22 cellular contexts compared by ENCODE assay signal in the genomic region with DNA sequence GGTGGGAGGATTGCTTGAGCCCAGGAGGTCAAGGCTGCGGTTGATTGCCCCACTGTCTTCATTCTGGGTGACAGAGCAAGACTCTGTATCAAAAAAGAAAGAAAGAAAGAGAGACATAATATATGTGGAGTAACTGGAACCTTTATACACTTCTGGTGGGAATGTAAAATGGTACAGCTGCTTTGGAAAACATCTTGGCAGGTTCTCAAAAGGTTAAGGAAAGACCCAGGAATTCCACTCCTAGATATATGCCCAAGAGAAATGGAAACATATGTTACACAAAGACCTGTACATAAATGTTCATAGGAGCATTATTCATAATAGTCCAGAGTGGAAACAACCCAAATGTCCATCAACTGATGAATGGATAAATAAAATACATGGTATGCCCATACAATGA. TPM values are rescaled to one million over a fixed set of nuclear protein-coding genes. Genes with fewer than 3 reads are reported as not detected.
DNase-seq lines count a peak whose midpoint lies in the region; ATAC-seq, FAIRE-seq and TF ChIP-seq lines count a peak whose summit lies in the region.
"Had no signal": no experiment of that assay in that cellular context is flagged by ENCODE, and none has a peak within 500 bp of the region (broad histone marks: within the 10 kb centered on the region; RNA-seq: fewer than 3 reads in every experiment).

No MANE protein-coding gene starts in this region.

- TF ChIP-seq POLR2A in thyroid gland (IDR thresholded peaks at IDR 0.05): no peak

- no peaks in the 10 kb centered on the region for H3K9me2 ChIP-seq in GM23248 (ENCODE audit: insufficient read depth)

- H3K4me3 Mint-ChIP-seq in stimulated activated memory B cell treated with anti-CD40 and anti-IgM and Interleukin-4, amounts not matched to agents 10 μg/mL and 1 μg/mL and 100 μg/mL, for 72 hours: no peak overlapping the region
- H3K4me3 Mint-ChIP-seq in H9: no peak overlapping the region
- H3K4me3 Mint-ChIP-seq: CD8-positive, alpha-beta memory T cell had no signal

- H3K9me3 Mint-ChIP-seq in stimulated activated memory B cell treated with anti-CD40 and anti-IgM and Interleukin-4, amounts not matched to agents 10 μg/mL and 1 μg/mL and 100 μg/mL, for 72 hours: no peaks in the 10 kb centered on the region
- H3K9me3 Mint-ChIP-seq in H9: no peaks in the 10 kb centered on the region
- H3K9me3 Mint-ChIP-seq: CD8-positive, alpha-beta memory T cell had no signal

- in situ Hi-C loops in GM23248 (cut with MboI): no loop called here

- no peaks in the 10 kb centered on the region for H3K27me3 Mint-ChIP-seq in stimulated activated memory B cell treated with anti-CD40 and anti-IgM and Interleukin-4, amounts not matched to agents 10 μg/mL and 1 μg/mL and 100 μg/mL, for 72 hours
- no peaks in the 10 kb centered on the region for H3K27me3 Mint-ChIP-seq in H9 (ENCODE audit: low read depth)
- H3K27me3 Mint-ChIP-seq: CD8-positive, alpha-beta memory T cell had no signal

- no peak for TF ChIP-seq CTCF in fibroblast of the aortic adventitia (IDR thresholded peaks at IDR 0.05; ENCODE audit: insufficient read depth, low read length)
- no peak for TF ChIP-seq CTCF in thyroid gland (IDR thresholded peaks at IDR 0.05)
- no peak for TF ChIP-seq CTCF in H9 (conservative IDR thresholded peaks at IDR 0.05)

- H4K5ac ChIP-seq in H9 (ENCODE audit: insufficient read length, low read depth, low read length): no peak overlapping the region

- H2BK15ac ChIP-seq in H9 (ENCODE audit: low read depth, low read length): no peak overlapping the region

- FAIRE-seq in frontal cortex (lab: Jason Lieb, UNC): no peak
- FAIRE-seq: GM12878, GM18507, HepG2 had no signal

- no peak overlapping the region for H2AFZ ChIP-seq in GM23248
- H2AFZ ChIP-seq in H9 (ENCODE audit: low read length): no peak overlapping the region

- H3K4me3 ChIP-seq in GM23248: no peak overlapping the region
- H3K4me3 ChIP-seq in adipocyte (ENCODE audit: low read length): no peak overlapping the region
- no peak overlapping the region for H3K4me3 ChIP-seq in fibroblast of the aortic adventitia (ENCODE audit: low read depth, low read length)
- no peak overlapping the region for H3K4me3 ChIP-seq in thyroid gland (replicated peaks in 1 of 3)
- H3K4me3 ChIP-seq: BLaER1, GM12878 had no signal

- H3K4me1 Mint-ChIP-seq in stimulated activated memory B cell treated with anti-CD40 and anti-IgM and Interleukin-4, amounts not matched to agents 10 μg/mL and 1 μg/mL and 100 μg/mL, for 72 hours: peaks cover 4% of the 10 kb centered on the region
- H3K4me1 Mint-ChIP-seq in H9: peaks cover 14 to 15% of the 10 kb centered on the region in 2 experiments

- 91 to 97% methylated on average over 1 of the region's 1 CpG for WGBS in GM23248 (ENCODE audit: low coverage in 1 of 2, low lambda C conversion rate in 2 of 2, missing lambda C conversion rate in 2 of 2), 2 experiments
- 95 to 97% methylated on average over 1 of the region's 1 CpG for WGBS in thyroid gland, 2 donors
- no CpG with 5 or more reads among the region's 1 CpG for WGBS in H9 (ENCODE audit: extremely low coverage, insufficient read length, low lambda C conversion rate)

- no peaks in the 10 kb centered on the region for H3K9me3 ChIP-seq in GM23248 (ENCODE audit: low read depth)
- no peaks in the 10 kb centered on the region for H3K9me3 ChIP-seq in adipocyte (ENCODE audit: control insufficient read depth, low read length)
- H3K9me3 ChIP-seq in thyroid gland: no peaks in the 10 kb centered on the region
- H3K9me3 ChIP-seq in H9 (ENCODE audit: control insufficient read depth, low read depth, low read length): no peaks in the 10 kb centered on the region
- H3K9me3 ChIP-seq: BLaER1 had no signal

- no peak overlapping the region for H3T11ph ChIP-seq in H9 (ENCODE audit: low read length)

- no peak overlapping the region for H3K18ac ChIP-seq in H9 (ENCODE audit: insufficient read length, low read depth, low read length)

- H3K36me3 Mint-ChIP-seq in stimulated activated memory B cell treated with anti-CD40 and anti-IgM and Interleukin-4, amounts not matched to agents 10 μg/mL and 1 μg/mL and 100 μg/mL, for 72 hours: no peaks in the 10 kb centered on the region
- no peaks in the 10 kb centered on the region for H3K36me3 Mint-ChIP-seq in H9 (ENCODE audit: insufficient read depth in 1 of 3, low read depth in 3 of 3)
- H3K36me3 Mint-ChIP-seq: CD8-positive, alpha-beta memory T cell had no signal

- H3K4me1 ChIP-seq in GM23248 (ENCODE audit: insufficient read depth) (peaks cover 47% of the 10 kb centered on the region), adipocyte (ENCODE audit: control insufficient read depth, insufficient read depth, low read length) (peaks cover 31% of the 10 kb centered on the region), thyroid gland (peaks cover 45 to 55% of the 10 kb centered on the region in 2 donors), H9 (ENCODE audit: insufficient read depth, low read length) (no peaks in the 10 kb centered on the region; the same call in 1 of the 2 replicates)
- H3K4me1 ChIP-seq: BLaER1 had no signal

- DNase-seq in GM23248 (no peak), adipocyte (ENCODE audit: low read depth) (peak; percentile 14), fibroblast of the aortic adventitia (ENCODE audit: low read depth) (peak; percentile 51), thyroid gland (no peak), frontal cortex (ENCODE audit: low spot score in 2 of 2) (no peak), GDM1 (lab: John Stamatoyannopoulos, UW) (no peak), H9 (no peak)
- DNase-seq: CD8-positive, alpha-beta memory T cell; DMS153; MM.1S; NCI-H1105; NCI-H1694 treated with DMSO at 0.1 percent for 48 hours; NCI-H446; NCI-H774; SHP77 had no signal

- no peak overlapping the region for H2BK20ac ChIP-seq in H9 (ENCODE audit: low read depth, low read length, poor library complexity, severe bottlenecking)

- no peaks in the 10 kb centered on the region for H3K23me2 ChIP-seq in H9 (ENCODE audit: insufficient read length, low read depth, low read length, poor library complexity, severe bottlenecking)

- H2BK120ac ChIP-seq in H9 (ENCODE audit: low read depth, low read length, poor library complexity, severe bottlenecking): no peak overlapping the region

- H2BK12ac ChIP-seq in H9 (ENCODE audit: insufficient read length, low read depth, low read length): no peak overlapping the region

- H3K4me2 ChIP-seq in GM23248 (ENCODE audit: unreplicated experiment): peak overlapping the region; percentile 19
- no peak overlapping the region for H3K4me2 ChIP-seq in H9 (ENCODE audit: insufficient read depth, insufficient read length, low read length)
- H3K4me2 ChIP-seq: BLaER1 had no signal

- no peak overlapping the region for H3K23ac ChIP-seq in H9 (ENCODE audit: insufficient read length, low read depth, low read length)

- no peak overlapping the region for H3K4ac ChIP-seq in H9 (ENCODE audit: low read depth, low read length)

- no peak overlapping the region for H4K91ac ChIP-seq in H9 (ENCODE audit: insufficient read length, low read depth, low read length)

- H4K20me1 ChIP-seq in GM23248 (ENCODE audit: insufficient read depth) (no peaks in the 10 kb centered on the region), H9 (ENCODE audit: control insufficient read depth, insufficient read depth, insufficient read length) (no peaks in the 10 kb centered on the region)
- H4K20me1 ChIP-seq: BLaER1 had no signal

- peaks cover 100% of the 10 kb centered on the region for H3K79me2 ChIP-seq in GM23248 (ENCODE audit: insufficient read depth)
- H3K79me2 ChIP-seq in H9 (ENCODE audit: insufficient read depth, low read length): peaks cover 2% of the 10 kb centered on the region; the same call in 1 of the 2 replicates

- H3K56ac ChIP-seq in H9 (ENCODE audit: insufficient read length, low read depth, low read length): no peak overlapping the region

- peaks cover 11% of the 10 kb centered on the region for H3F3A ChIP-seq in GM23248 (ENCODE audit: insufficient read depth)

- no peaks in the 10 kb centered on the region for H3K27me3 ChIP-seq in GM23248 (replicated peaks; ENCODE audit: insufficient read depth)
- H3K27me3 ChIP-seq in adipocyte (replicated peaks; ENCODE audit: control insufficient read depth, insufficient read depth, low read length): no peaks in the 10 kb centered on the region
- no peaks in the 10 kb centered on the region for H3K27me3 ChIP-seq in thyroid gland
- no peaks in the 10 kb centered on the region for H3K27me3 ChIP-seq in H9 (ENCODE audit: insufficient read depth, low read length)
- H3K27me3 ChIP-seq: BLaER1 had no signal

- H2BK5ac ChIP-seq in H9 (ENCODE audit: insufficient read length, low read length): no peak overlapping the region

- no peak overlapping the region for H3K27ac Mint-ChIP-seq in stimulated activated memory B cell treated with anti-CD40 and anti-IgM and Interleukin-4, amounts not matched to agents 10 μg/mL and 1 μg/mL and 100 μg/mL, for 72 hours
- H3K27ac Mint-ChIP-seq in H9: no peak overlapping the region

- no peak for ATAC-seq in stimulated activated memory B cell treated with anti-CD40 and anti-IgM and Interleukin-4, amounts not matched to agents 10 μg/mL and 1 μg/mL and 100 μg/mL, for 72 hours
- ATAC-seq: GM12878, HepG2, Panc1, SK-N-SH treated with all-trans-retinoic acid at 6 μM for 48 hours had no signal

- H4K8ac ChIP-seq in H9 (replicated peaks; ENCODE audit: insufficient read length, low read depth, low read length): no peak overlapping the region

- peaks cover 3% of the 10 kb centered on the region for H3K79me1 ChIP-seq in H9 (ENCODE audit: insufficient read depth, low read depth, low read length, poor library complexity, severe bottlenecking)

- no peak overlapping the region for H3K9ac ChIP-seq in GM23248
- H3K9ac ChIP-seq in adipocyte (ENCODE audit: low read length): no peak overlapping the region
- H3K9ac ChIP-seq in H9 (ENCODE audit: extremely low read depth, insufficient read length, low read length): no peak overlapping the region
- H3K9ac ChIP-seq: BLaER1 had no signal

- intact Hi-C loops in thyroid gland (cut with DNase I): no loop called here

- no peak overlapping the region for H3K14ac ChIP-seq in H9 (ENCODE audit: insufficient read depth, low read length)

- H2AK5ac ChIP-seq in H9 (ENCODE audit: insufficient read length, low read length): no peak overlapping the region

- H3K27ac ChIP-seq in GM23248: no peak overlapping the region
- H3K27ac ChIP-seq in thyroid gland: peak overlapping the region in 2 of 3 donors; percentile 31 to 42
- H3K27ac ChIP-seq in H9 (ENCODE audit: insufficient read length, low read depth, low read length): no peak overlapping the region
- H3K27ac ChIP-seq: BLaER1 had no signal

- no peaks in the 10 kb centered on the region for H3K36me3 ChIP-seq in GM23248 (ENCODE audit: low read depth)
- no peaks in the 10 kb centered on the region for H3K36me3 ChIP-seq in adipocyte (ENCODE audit: control insufficient read depth, insufficient read depth, low read length, severe bottlenecking)
- H3K36me3 ChIP-seq in thyroid gland: no peaks in the 10 kb centered on the region
- H3K36me3 ChIP-seq: BLaER1 had no signal

RNA-seq across cellular contexts. Expression of gene RBMS2, which starts 7.2 kb away (rescaled TPM):
- 23.8 and 28.7 TPM in 2 replicates for total RNA-seq in GM23248 (2014; rRNA removed; shearing (Covaris generic))
- 20.9 and 28.7 TPM in 2 replicates for polyA plus RNA-seq in GM23248 (2016; fragmentation: Nextera tagmentation; extraction: Ambion mirVana)
- total RNA-seq in fibroblast of the aortic adventitia (ENCODE audit: low replicate concordance): 7.1 and 19.2 TPM in 2 replicates
- total RNA-seq in thyroid gland: 10 to 100 TPM; 39.8 to 58.3 (median 50.2) TPM
- total RNA-seq in frontal cortex: 2.4 TPM
- total RNA-seq in H9 (2021): 9.5 TPM in 2 replicates

RNA-seq across cellular contexts. Expression of gene GLS2, which starts 40.9 kb away (rescaled TPM):
- total RNA-seq in GM23248 (2014; rRNA removed; shearing (Covaris generic)): not detected in 2 replicates
- polyA plus RNA-seq in GM23248 (2016; fragmentation: Nextera tagmentation; extraction: Ambion mirVana): 0.20 TPM in 1 of 2 replicates, not detected in the other
- 0.36 TPM in 1 of 2 replicates, not detected in the other for total RNA-seq in fibroblast of the aortic adventitia (ENCODE audit: low replicate concordance)
- 1 to 10 TPM; 1.8 to 4.2 (median 2.7) TPM for total RNA-seq in thyroid gland
- 4.1 TPM for total RNA-seq in frontal cortex
- 15.9 and 17.0 TPM in 2 replicates for total RNA-seq in H9 (2021)

Comparison
In these comparisons a context has a peak if more than half of its experiments do, and no peak if none do; other contexts are left out.
1. DNase-seq: peak in adipocyte (single experiment) and fibroblast of the aortic adventitia (single experiment); none in GM23248 (single experiment), thyroid gland (0 of 2), frontal cortex (0 of 2), GDM1 (single experiment) and H9 (single experiment).
2. H3K27ac ChIP-seq: peak in thyroid gland (2 of 3); none in GM23248 (single experiment) and H9 (single experiment).